Comparison of ENCODE assay signal across 8 cellular contexts in genomic region chr21:36976882-36977651, GRCh38. TPM values are rescaled to one million over a fixed set of nuclear protein-coding genes. Genes with fewer than 3 reads are reported as not detected.
DNase-seq lines count a peak whose midpoint lies in the region; ATAC-seq and TF ChIP-seq lines count a peak whose summit lies in the region.

No MANE protein-coding gene starts in this region.

- no peaks in the 10 kb centered on the region for H3K27me3 ChIP-seq in BE2C

- no peak overlapping the region for H3K4me3 ChIP-seq in BE2C (ENCODE audit: low read depth, low read length)
- H3K4me3 ChIP-seq in WI38 (ENCODE audit: low read depth, low read length) = no peak overlapping the region

- ATAC-seq in GM18502 (IDR thresholded peaks at IDR 0.05; ENCODE audit: poor library complexity, unreplicated experiment) (peak; percentile 56), HG03066 (IDR thresholded peaks at IDR 0.05; ENCODE audit: low read depth, unreplicated experiment) (peak; percentile 57), GM18870 (IDR thresholded peaks at IDR 0.05; ENCODE audit: unreplicated experiment) (no peak)

- DNase-seq in BE2C (peak; percentile 60), NCI-H2196 (lab: John Stamatoyannopoulos, UW; ENCODE audit: unreplicated experiment) (peak; percentile 46), fibroblast of gingiva (ENCODE audit: low read depth) (peak; percentile 75), non-pigmented ciliary epithelial cell (ENCODE audit: low read depth) (peak; percentile 47)

- H3K4me1 ChIP-seq in BE2C = peaks cover 4% of the 10 kb centered on the region

- peak; percentile 91 for TF ChIP-seq CTCF in BE2C (IDR thresholded peaks at IDR 0.05; ENCODE audit: low read depth, low read length)
- peak; percentile 45 for TF ChIP-seq CTCF in WI38 (IDR thresholded peaks at IDR 0.05; ENCODE audit: low read depth, low read length)

- no peaks in the 10 kb centered on the region for H3K36me3 ChIP-seq in BE2C

- no peaks in the 10 kb centered on the region for H3K9me3 ChIP-seq in BE2C

RNA-seq across cellular contexts. Expression of gene HLCS, which starts 10.6 kb away (rescaled TPM):
- polyA plus RNA-seq in BE2C (2012; ENCODE audit: insufficient read depth, insufficient read length, low read depth) = 8.8 TPM

RNA-seq across cellular contexts. Expression of gene RIPPLY3, which starts 29.4 kb away (rescaled TPM):
- not detected for polyA plus RNA-seq in BE2C (2012; ENCODE audit: insufficient read depth, insufficient read length, low read depth)
